In genomic region chr19:51029718-51030117, GRCh38 we compare ENCODE assay signal across 2 cellular contexts.
TF ChIP-seq lines count a peak whose summit lies in the region.

No MANE protein-coding gene starts in this region.

TF ChIP-seq in GM23338, 12 proteins besides CTCF, POLR2A, EP300 and RAD21:
- TF ChIP-seq NANOG (IDR thresholded peaks at IDR 0.05; ENCODE audit: borderline replicate concordance): no peak
- TF ChIP-seq ETS1 (IDR thresholded peaks at IDR 0.05): no peak
- no peak for TF ChIP-seq CREB1 (CRISPR knock-in tag; IDR thresholded peaks at IDR 0.05; ENCODE audit: low read depth)
- no peak for TF ChIP-seq REST (IDR thresholded peaks at IDR 0.05; ENCODE audit: unreplicated experiment)

TF ChIP-seq in H1, 55 proteins besides CTCF, POLR2A, EP300 and RAD21:
- TF ChIP-seq SP1 (IDR thresholded peaks at IDR 0.05; ENCODE audit: low read depth, low read length) (peak; percentile 74; the same call in 1 of the 2 replicates), CEBPB (IDR thresholded peaks at IDR 0.05; ENCODE audit: low read depth, low read length) (no peak), TEAD4 (IDR thresholded peaks at IDR 0.05; ENCODE audit: low read depth, low read length) (0 out of 2 replicates have a peak, but pooled peaks have one; percentile 16)
